ENCODE assay signal across 7 cellular contexts in the genomic region with DNA sequence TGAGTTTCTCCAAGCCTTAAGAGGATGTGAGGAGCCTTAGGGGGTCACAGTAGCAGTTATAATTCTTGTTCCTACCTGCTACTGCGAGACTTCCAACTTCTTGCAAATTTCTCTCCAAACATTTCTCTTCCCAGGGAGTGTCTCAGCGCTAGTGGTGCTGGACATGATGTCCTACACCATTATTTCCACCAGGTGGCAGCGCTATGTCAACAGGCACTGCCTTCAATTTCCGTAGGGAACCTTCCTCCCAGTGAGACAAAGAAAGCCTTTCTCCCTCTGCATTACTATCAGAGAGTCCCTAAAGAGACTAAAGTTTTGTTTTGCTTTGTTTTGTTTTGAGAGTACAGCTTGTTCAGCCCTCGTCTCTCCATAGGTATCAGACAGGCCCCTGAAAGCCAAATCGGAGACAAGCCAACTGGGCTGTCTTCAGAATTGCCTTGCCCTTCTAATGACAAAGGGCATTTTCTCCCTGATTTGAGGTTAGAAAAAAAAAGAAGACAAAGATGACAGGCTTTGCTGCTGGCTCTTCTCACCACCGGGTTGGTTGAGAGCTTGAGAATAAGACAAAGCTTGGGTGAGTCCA. TPM values are rescaled to one million over a fixed set of nuclear protein-coding genes. Genes with fewer than 3 reads are reported as not detected.
DNase-seq lines count a peak whose midpoint lies in the region; ATAC-seq and TF ChIP-seq lines count a peak whose summit lies in the region.

No MANE protein-coding gene starts in this region.

- DNase-seq in GM03348 (ENCODE audit: low spot score), result peak; percentile 79
- peak; percentile 81 for DNase-seq in NCI-H226
- DNase-seq in activated CD4-positive, alpha-beta T cell treated with anti-CD3 and anti-CD28 coated beads, Interleukin-2, amount 50 U/mL, for 4 hours, result peak; percentile 9 to 12
- no peak for DNase-seq in epithelial cell of prostate (ENCODE audit: low read depth, low spot score)
- peak; percentile 84 for DNase-seq in midbrain (lab: John Stamatoyannopoulos, UW)
- DNase-seq in tibial nerve (ENCODE audit: low spot score in 2 of 2), result peak; percentile 75 to 81

- H3K9me3 ChIP-seq in tibial nerve, result no peaks in the 10 kb centered on the region

- TF ChIP-seq POLR2A in tibial nerve (IDR thresholded peaks at IDR 0.05), result no peak

- H3K27me3 ChIP-seq in tibial nerve, result no peaks in the 10 kb centered on the region

- ATAC-seq in HG03103 (IDR thresholded peaks at IDR 0.05; ENCODE audit: low read depth, unreplicated experiment), result peak; percentile 62

- no peak overlapping the region for H3K4me3 ChIP-seq in tibial nerve

- TF ChIP-seq CTCF in tibial nerve (IDR thresholded peaks at IDR 0.05), result peak; percentile 71 to 89 (median 79)

- peak in 1 of 2 donors; percentile 45 for TF ChIP-seq EP300 in tibial nerve (IDR thresholded peaks at IDR 0.05)

- H3K27ac ChIP-seq in epithelial cell of prostate (peak overlapping the region; percentile 98), tibial nerve (peak overlapping the region in 3 of 4 donors; percentile 46 to 73 (median 73))

- WGBS in tibial nerve, 2 donors, result 10 to 17% methylated on average over 7 of the region's 7 CpGs

- H3K4me1 ChIP-seq in tibial nerve, result peaks cover 0 to 28% (median 7%) of the 10 kb centered on the region in 4 donors

- peaks cover 0 to 20% (median 0%) of the 10 kb centered on the region in 3 donors for H3K36me3 ChIP-seq in tibial nerve

RNA-seq across cellular contexts. Expression of gene GGCT, which starts 44.2 kb away (rescaled TPM):
- 10 to 100 TPM; 12.2 to 39.6 (median 29.6) TPM for total RNA-seq in tibial nerve

RNA-seq across cellular contexts. Expression of gene GARS1, which starts 45.8 kb away (rescaled TPM):
- 10 to 100 TPM; 36.9 to 61.1 (median 55.9) TPM for total RNA-seq in tibial nerve
